8 cellular contexts compared by ENCODE assay signal in genomic region chr20:63627700-63628245, GRCh38. TPM values are rescaled to one million over a fixed set of nuclear protein-coding genes. Genes with fewer than 3 reads are reported as not detected.
DNase-seq lines count a peak whose midpoint lies in the region; ATAC-seq and TF ChIP-seq lines count a peak whose summit lies in the region.

No MANE protein-coding gene starts in this region.

- H3K79me2 ChIP-seq in parathyroid adenoma: peaks cover 8% of the 10 kb centered on the region

- H3K9me3 ChIP-seq in ES-I3 (ENCODE audit: control insufficient read depth, insufficient read depth, low read length) (no peaks in the 10 kb centered on the region), parathyroid adenoma (ENCODE audit: control insufficient read depth, low read length) (no peaks in the 10 kb centered on the region)

- H3K4me1 ChIP-seq in ES-I3 (ENCODE audit: insufficient read depth, low read length): 0 out of 2 replicates have a peak, but pooled peaks cover 3% of the 10 kb centered on the region
- peaks cover 6% of the 10 kb centered on the region for H3K4me1 ChIP-seq in parathyroid adenoma

- TF ChIP-seq CTCF in VCaP (conservative IDR thresholded peaks at IDR 0.05) (no peak), fibroblast of villous mesenchyme (IDR thresholded peaks at IDR 0.05; ENCODE audit: insufficient read depth, low read depth, low read length) (no peak), parathyroid adenoma (IDR thresholded peaks at IDR 0.05) (no peak)

- H3K36me3 ChIP-seq in ES-I3 (ENCODE audit: insufficient read depth, low read length) (no peaks in the 10 kb centered on the region), parathyroid adenoma (ENCODE audit: control insufficient read depth, insufficient read depth, low read length) (no peaks in the 10 kb centered on the region)

- ATAC-seq in GM18498 (IDR thresholded peaks at IDR 0.05; ENCODE audit: unreplicated experiment) (no peak), HG02870 (IDR thresholded peaks at IDR 0.05; ENCODE audit: unreplicated experiment) (no peak)

- peak overlapping the region; percentile 96 for H3K9ac ChIP-seq in ES-I3 (ENCODE audit: low read depth, low read length)
- H3K9ac ChIP-seq in parathyroid adenoma: peak overlapping the region; percentile 76

- H2AFZ ChIP-seq in parathyroid adenoma: peak overlapping the region; percentile 96

- H3K4me3 ChIP-seq in fibroblast of villous mesenchyme (ENCODE audit: low read depth, low read length) (peak overlapping the region; percentile 85), parathyroid adenoma (ENCODE audit: low read depth, low read length) (peak overlapping the region; percentile 83)

- DNase-seq in fibroblast of villous mesenchyme (ENCODE audit: low read depth) (no peak), EL (no peak), cerebellar cortex (ENCODE audit: low spot score) (no peak)

- H3K4me2 ChIP-seq in parathyroid adenoma (ENCODE audit: low read length): peak overlapping the region; percentile 94

- H3K27me3 ChIP-seq in parathyroid adenoma (ENCODE audit: control insufficient read depth, insufficient read depth, low read length): no peaks in the 10 kb centered on the region

- H3K27ac ChIP-seq in VCaP (peak overlapping the region; percentile 96), parathyroid adenoma (peak overlapping the region; percentile 89)

RNA-seq across cellular contexts. Expression of gene GMEB2, which starts 0.9 kb away (rescaled TPM):
- 9.3 and 10.8 TPM in 2 replicates for total RNA-seq in fibroblast of villous mesenchyme

RNA-seq across cellular contexts. Expression of gene STMN3, which starts 25.5 kb away (rescaled TPM):
- 5.6 and 10.6 TPM in 2 replicates for total RNA-seq in fibroblast of villous mesenchyme

RNA-seq across cellular contexts. Expression of gene RTEL1, which starts 30.3 kb away (rescaled TPM):
- total RNA-seq in fibroblast of villous mesenchyme: 11.7 and 14.2 TPM in 2 replicates

RNA-seq across cellular contexts. Expression of gene HELZ2, which starts 53.7 kb away (rescaled TPM):
- 29.0 and 46.6 TPM in 2 replicates for total RNA-seq in fibroblast of villous mesenchyme
